Comparison of ENCODE assay signal across 8 cellular contexts in the genomic region with DNA sequence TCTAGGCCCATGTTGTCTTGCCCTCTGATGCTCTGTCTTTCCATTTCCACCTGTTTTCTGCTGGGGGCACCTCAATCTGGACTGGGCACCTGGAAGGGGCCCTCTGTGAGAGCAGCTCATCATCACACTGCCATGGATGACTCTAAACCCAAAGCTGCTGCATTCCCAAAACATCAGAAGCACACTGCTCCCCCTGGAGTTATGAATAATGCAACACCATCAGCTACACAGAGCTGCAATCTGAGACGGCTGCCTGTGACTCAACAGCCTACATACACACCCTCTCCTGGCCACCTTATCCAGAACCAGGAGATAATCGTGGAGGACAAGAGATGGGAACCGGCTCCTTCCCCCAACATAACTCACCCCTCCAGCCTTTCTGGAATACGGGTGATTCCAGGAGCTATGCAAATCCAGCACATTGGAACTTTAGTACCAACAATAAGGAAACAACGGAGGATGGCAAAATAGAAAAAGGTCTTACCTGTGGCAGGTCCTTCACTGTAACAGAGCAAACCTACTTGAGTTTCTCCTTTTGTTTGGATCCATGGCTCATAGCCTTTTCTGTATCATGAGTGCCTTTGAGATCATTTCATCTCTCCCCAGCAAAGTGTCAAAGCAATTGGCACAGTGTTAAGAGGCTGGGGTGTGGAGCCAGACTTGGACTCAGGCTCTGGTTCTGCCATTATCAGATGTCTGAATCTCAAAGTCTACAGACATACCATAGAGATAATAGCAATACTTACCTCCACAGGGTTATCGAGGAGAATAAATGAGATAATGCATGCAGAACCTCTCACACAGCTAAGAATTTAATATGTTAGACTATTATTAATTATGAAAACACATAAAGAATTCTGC. TPM values are rescaled to one million over a fixed set of nuclear protein-coding genes. Genes with fewer than 3 reads are reported as not detected.
DNase-seq lines count a peak whose midpoint lies in the region; ATAC-seq and TF ChIP-seq lines count a peak whose summit lies in the region.

No MANE protein-coding gene starts in this region.

- DNase-seq in A673 (ENCODE audit: low spot score) (peak; percentile 84), GM03348 (ENCODE audit: low spot score) (peak; percentile 91), NCI-H460 (ENCODE audit: extremely low read depth, low read depth) (peak; percentile 66), colonic mucosa (no peak), lung microvascular endothelial cell (ENCODE audit: low read depth in 2 of 2) (peak; percentile 78 to 89)
- DNase-seq in stimulated activated CD4-positive, alpha-beta T cell treated with anti-CD3 and anti-CD28 coated beads, Interleukin-2, amount 100 ng/mL, for 48 hours = no peak

- no peaks in the 10 kb centered on the region for H3K27me3 ChIP-seq in A673 (replicated peaks; ENCODE audit: insufficient read depth, low read depth, low read length, poor library complexity)
- H3K27me3 ChIP-seq in colonic mucosa = no peaks in the 10 kb centered on the region

- ATAC-seq in GM19324 (IDR thresholded peaks at IDR 0.05; ENCODE audit: low FRiP score, unreplicated experiment) (no peak), GM21526 (IDR thresholded peaks at IDR 0.05; ENCODE audit: low FRiP score, unreplicated experiment) (no peak)

- H3K4me3 ChIP-seq in A673 (ENCODE audit: low read depth, low read length, poor library complexity, severe bottlenecking) = no peak overlapping the region
- no peak overlapping the region for H3K4me3 ChIP-seq in colonic mucosa

- H3K27ac ChIP-seq in A673 (ENCODE audit: low read depth, low read length, poor library complexity, severe bottlenecking) = no peak overlapping the region
- peak overlapping the region; percentile 32 for H3K27ac ChIP-seq in colonic mucosa

- no peak overlapping the region for H3K9ac ChIP-seq in colonic mucosa (ENCODE audit: low read depth in 2 of 2, low read length in 2 of 2)

- no TSS peak for BruUV-seq in A673 (replicated peaks; lab: Mats Ljungman, UMichigan)

- CTCF ChIA-PET in A673 (lab: Charles Lee) = interaction anchor here (1.3 kb wide), 1 partner anchor 74 kb away, joined by 18 read pairs; no protein-coding TSS in a partner anchor

- H3K36me3 ChIP-seq in A673 (ENCODE audit: insufficient read depth, low read length, poor library complexity, severe bottlenecking) (peaks cover 27% of the 10 kb centered on the region), colonic mucosa (no peaks in the 10 kb centered on the region)

- intact Hi-C loops in A673 (cut with micrococcal nuclease; ENCODE audit: unreplicated experiment) = loop anchor here (2.0 kb wide), 1 partner anchor 75 kb away; no protein-coding TSS in a partner anchor
- intact Hi-C loops in colonic mucosa (cut with DNase I) = no loop called here

- H3K9me3 ChIP-seq in A673 (ENCODE audit: low read depth, low read length, poor library complexity, severe bottlenecking) (no peaks in the 10 kb centered on the region), colonic mucosa (no peaks in the 10 kb centered on the region)

- TF ChIP-seq CTCF in A673 (conservative IDR thresholded peaks at IDR 0.05; ENCODE audit: low read depth, low read length) (peak; percentile 47), colonic mucosa (IDR thresholded peaks at IDR 0.05) (no peak)

- H3K4me1 ChIP-seq in A673 (ENCODE audit: insufficient read depth, low read length, poor library complexity, severe bottlenecking) (peaks cover 8% of the 10 kb centered on the region), colonic mucosa (peaks cover 3% of the 10 kb centered on the region)

- POLR2A ChIA-PET in A673 (lab: Charles Lee; ENCODE audit: low non-redundant PET) = no interaction called here

RNA-seq across cellular contexts. Expression of a gene that starts 29.3 kb away (rescaled TPM):
- total RNA-seq in A673 (2021) (196 and 208 TPM in 2 replicates), colonic mucosa (100 to 1,000 TPM; 206 to 243 TPM), lung microvascular endothelial cell (46.2 and 54.6 TPM in 2 replicates)
- total RNA-seq in NCI-H460 (2014; rRNA removed; shearing (Covaris generic)) = 204 and 212 TPM in 2 replicates
- 210 and 308 TPM in 2 replicates for polyA plus RNA-seq in NCI-H460 (2014; cell fraction: nucleus; rRNA removed)

RNA-seq across cellular contexts. Expression of a gene that starts 42.8 kb away (rescaled TPM):
- total RNA-seq in A673 (2021) (14.3 and 14.5 TPM in 2 replicates), colonic mucosa (100 to 1,000 TPM in 1 of 2 donors, 10 to 100 TPM in 1; 44.4 to 106 TPM), lung microvascular endothelial cell (8.5 and 12.9 TPM in 2 replicates)
- total RNA-seq in NCI-H460 (2014; rRNA removed; shearing (Covaris generic)) = 11.6 and 12.9 TPM in 2 replicates
- polyA plus RNA-seq in NCI-H460 (2014; cell fraction: nucleus; rRNA removed) = 5.2 and 6.2 TPM in 2 replicates

Comparison
In these comparisons a context has a peak if more than half of its experiments do, and no peak if none do; other contexts are left out.
1. DNase-seq: peak in A673 (single experiment), GM03348 (single experiment), NCI-H460 (single experiment) and lung microvascular endothelial cell (2 of 2); none in colonic mucosa (single experiment) and stimulated activated CD4-positive, alpha-beta T cell treated with anti-CD3 and anti-CD28 coated beads, Interleukin-2, amount 100 ng/mL, for 48 hours (0 of 2).